In the genomic region with DNA sequence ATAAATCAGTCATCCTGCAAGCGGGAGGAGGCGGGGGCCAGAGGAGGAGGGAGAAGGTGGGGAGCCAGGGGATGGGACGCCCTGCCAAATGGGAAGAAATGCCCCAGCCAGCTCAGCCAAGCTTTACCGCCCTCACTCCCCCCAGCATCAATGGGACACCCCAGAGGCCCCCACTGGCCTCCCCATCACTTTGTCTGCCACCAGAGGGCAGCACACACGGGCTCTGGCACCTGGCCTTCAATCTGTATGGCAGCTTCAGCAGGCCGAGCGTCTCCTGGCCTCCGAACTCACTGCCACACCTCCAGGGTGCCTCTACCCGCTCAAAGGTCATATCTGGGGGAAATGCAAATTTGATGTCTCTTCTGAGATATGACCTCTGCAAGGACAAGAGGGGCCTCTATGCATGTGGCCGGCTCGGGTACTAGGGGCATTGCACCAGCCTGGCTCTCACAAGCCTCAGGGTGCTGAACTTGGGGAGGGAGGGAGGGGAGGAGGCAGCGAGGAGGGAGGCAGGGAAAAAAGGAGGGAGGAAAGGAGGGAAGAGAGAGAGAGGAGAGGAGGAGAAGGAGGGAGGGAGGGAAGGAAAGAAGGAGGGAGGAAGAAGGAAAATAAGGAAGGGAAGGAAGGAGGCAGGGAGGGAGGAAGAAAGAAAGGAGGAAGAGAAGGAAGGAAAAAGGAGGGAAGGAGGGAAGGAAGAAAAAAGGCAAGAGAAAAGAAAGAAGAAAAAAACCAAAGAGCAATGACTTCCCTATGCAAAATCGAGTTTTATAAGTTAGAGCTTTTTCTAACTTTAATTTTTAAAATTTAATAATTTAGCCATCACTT, we compare ENCODE assay signal across 7 cellular contexts. TPM values are rescaled to one million over a fixed set of nuclear protein-coding genes. Genes with fewer than 3 reads are reported as not detected.
DNase-seq lines count a peak whose midpoint lies in the region; ATAC-seq and TF ChIP-seq lines count a peak whose summit lies in the region.

No MANE protein-coding gene starts in this region.

- H3K4me3 ChIP-seq in GM12865 (ENCODE audit: low read depth, low read length): no peak overlapping the region
- H3K4me3 ChIP-seq in gastroesophageal sphincter: no peak overlapping the region
- no peak overlapping the region for H3K4me3 ChIP-seq in uterus

- H3K9me3 ChIP-seq in gastroesophageal sphincter (no peaks in the 10 kb centered on the region), uterus (no peaks in the 10 kb centered on the region)

- H3K36me3 ChIP-seq in gastroesophageal sphincter (no peaks in the 10 kb centered on the region), uterus (no peaks in the 10 kb centered on the region)

- H3K4me1 ChIP-seq in gastroesophageal sphincter: peaks cover 0 to 1% (median 0%) of the 10 kb centered on the region in 3 donors
- no peaks in the 10 kb centered on the region for H3K4me1 ChIP-seq in uterus

- no peak overlapping the region for H3K27ac ChIP-seq in gastroesophageal sphincter
- no peak overlapping the region for H3K27ac ChIP-seq in uterus

- WGBS in gastroesophageal sphincter (ENCODE audit: low coverage in 1 of 2), 2 donors: 12 to 50% methylated on average over 1 to 4 of the region's 13 CpGs

- no peak for TF ChIP-seq EP300 in gastroesophageal sphincter (IDR thresholded peaks at IDR 0.05)

- TF ChIP-seq POLR2A in gastroesophageal sphincter (IDR thresholded peaks at IDR 0.05): no peak
- no peak for TF ChIP-seq POLR2A in uterus (IDR thresholded peaks at IDR 0.05)

- peak; percentile 71 for DNase-seq in GM12865 (ENCODE audit: low read depth)
- DNase-seq in RPMI8226: peak; percentile 86
- peak; percentile 47 for DNase-seq in activated T-helper 9 cell treated with anti-CD3 and anti-CD28 coated beads, Interleukin-2, amount 50 U/mL, for 16 hours (ENCODE audit: low read depth)
- DNase-seq in posterior vena cava (ENCODE audit: low spot score): peak; percentile 88
- peak; percentile 19 to 24 for DNase-seq in uterus

- intact Hi-C loops in posterior vena cava (cut with DNase I): no loop called here
- intact Hi-C loops in uterus (cut with DNase I; ENCODE audit: low total_unique reads): no loop called here

- ATAC-seq in HG03196 (IDR thresholded peaks at IDR 0.05; ENCODE audit: unreplicated experiment) (peak; percentile 73), gastroesophageal sphincter (peak; percentile 68)

- peak; percentile 93 for TF ChIP-seq CTCF in GM12865 (IDR thresholded peaks at IDR 0.05; ENCODE audit: insufficient read depth, low read depth, low read length, missing control alignments)
- peak in 3 of 4 experiments; percentile 12 to 64 (median 32) for TF ChIP-seq CTCF in gastroesophageal sphincter (IDR thresholded peaks at IDR 0.05)
- peak in 3 of 4 experiments; percentile 21 to 39 (median 39) for TF ChIP-seq CTCF in uterus (IDR thresholded peaks at IDR 0.05)

- peaks cover 85% of the 10 kb centered on the region for H3K27me3 ChIP-seq in gastroesophageal sphincter
- peaks cover 0 to 18% of the 10 kb centered on the region in 2 donors for H3K27me3 ChIP-seq in uterus

RNA-seq across cellular contexts. Expression of a gene that starts 0.7 kb away (rescaled TPM):
- total RNA-seq in gastroesophageal sphincter (not detected), posterior vena cava (not detected), uterus (under 1 TPM in 1 of 4 donors, not detected in 3; 0.14 TPM)

RNA-seq across cellular contexts. Expression of a gene that starts 33.4 kb away (rescaled TPM):
- total RNA-seq in gastroesophageal sphincter (10 to 100 TPM; 24.3 to 44.2 (median 36.9) TPM), posterior vena cava (10 to 100 TPM; 32.5 to 33.5 TPM), uterus (10 to 100 TPM; 29.7 to 55.3 (median 44.0) TPM)

RNA-seq across cellular contexts. Expression of a gene that starts 53.0 kb away (rescaled TPM):
- total RNA-seq in gastroesophageal sphincter (10 to 100 TPM; 43.5 to 51.5 (median 48.9) TPM), posterior vena cava (10 to 100 TPM; 25.9 to 27.9 TPM), uterus (10 to 100 TPM; 26.6 to 52.8 (median 37.1) TPM)

Comparison
In these comparisons a context has a peak if more than half of its experiments do, and no peak if none do; other contexts are left out.
1. DNase-seq: peak in every context shown above with its lines; median percentile 88 in posterior vena cava; 86 in RPMI8226; 71 in GM12865; 47 in activated T-helper 9 cell treated with anti-CD3 and anti-CD28 coated beads, Interleukin-2, amount 50 U/mL, for 16 hours; 22 in uterus.
2. CTCF ChIP-seq: peak in every context shown above with its lines; median percentile 93 in GM12865; 39 in uterus; 32 in gastroesophageal sphincter.